In the genomic region with DNA sequence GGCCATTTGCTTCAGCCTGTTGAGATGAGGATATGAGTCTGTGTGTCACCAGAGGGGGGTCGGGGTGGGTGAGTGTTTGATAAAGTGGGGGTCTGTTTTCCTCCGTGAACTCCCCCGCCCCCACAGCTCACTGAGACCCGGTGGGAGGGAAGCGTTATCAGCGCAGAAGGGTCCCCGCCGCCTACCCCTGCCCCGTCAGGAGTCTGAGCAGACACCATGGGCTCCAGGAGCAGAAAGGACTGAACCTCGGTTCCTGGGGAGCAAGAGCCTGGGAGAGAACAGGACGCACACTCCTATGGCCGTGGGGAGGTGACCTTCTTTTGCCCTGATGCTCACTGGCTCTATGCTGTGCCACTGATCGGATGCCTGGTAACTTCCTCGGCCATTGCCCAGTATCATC, we compare ENCODE assay signal across 1 cellular context.
TF ChIP-seq lines count a peak whose summit lies in the region.

No MANE protein-coding gene starts in this region.

TF ChIP-seq in GM23338, 12 proteins besides CTCF, POLR2A, EP300 and RAD21 (continued from another document):
- TF ChIP-seq, protein P1, sequence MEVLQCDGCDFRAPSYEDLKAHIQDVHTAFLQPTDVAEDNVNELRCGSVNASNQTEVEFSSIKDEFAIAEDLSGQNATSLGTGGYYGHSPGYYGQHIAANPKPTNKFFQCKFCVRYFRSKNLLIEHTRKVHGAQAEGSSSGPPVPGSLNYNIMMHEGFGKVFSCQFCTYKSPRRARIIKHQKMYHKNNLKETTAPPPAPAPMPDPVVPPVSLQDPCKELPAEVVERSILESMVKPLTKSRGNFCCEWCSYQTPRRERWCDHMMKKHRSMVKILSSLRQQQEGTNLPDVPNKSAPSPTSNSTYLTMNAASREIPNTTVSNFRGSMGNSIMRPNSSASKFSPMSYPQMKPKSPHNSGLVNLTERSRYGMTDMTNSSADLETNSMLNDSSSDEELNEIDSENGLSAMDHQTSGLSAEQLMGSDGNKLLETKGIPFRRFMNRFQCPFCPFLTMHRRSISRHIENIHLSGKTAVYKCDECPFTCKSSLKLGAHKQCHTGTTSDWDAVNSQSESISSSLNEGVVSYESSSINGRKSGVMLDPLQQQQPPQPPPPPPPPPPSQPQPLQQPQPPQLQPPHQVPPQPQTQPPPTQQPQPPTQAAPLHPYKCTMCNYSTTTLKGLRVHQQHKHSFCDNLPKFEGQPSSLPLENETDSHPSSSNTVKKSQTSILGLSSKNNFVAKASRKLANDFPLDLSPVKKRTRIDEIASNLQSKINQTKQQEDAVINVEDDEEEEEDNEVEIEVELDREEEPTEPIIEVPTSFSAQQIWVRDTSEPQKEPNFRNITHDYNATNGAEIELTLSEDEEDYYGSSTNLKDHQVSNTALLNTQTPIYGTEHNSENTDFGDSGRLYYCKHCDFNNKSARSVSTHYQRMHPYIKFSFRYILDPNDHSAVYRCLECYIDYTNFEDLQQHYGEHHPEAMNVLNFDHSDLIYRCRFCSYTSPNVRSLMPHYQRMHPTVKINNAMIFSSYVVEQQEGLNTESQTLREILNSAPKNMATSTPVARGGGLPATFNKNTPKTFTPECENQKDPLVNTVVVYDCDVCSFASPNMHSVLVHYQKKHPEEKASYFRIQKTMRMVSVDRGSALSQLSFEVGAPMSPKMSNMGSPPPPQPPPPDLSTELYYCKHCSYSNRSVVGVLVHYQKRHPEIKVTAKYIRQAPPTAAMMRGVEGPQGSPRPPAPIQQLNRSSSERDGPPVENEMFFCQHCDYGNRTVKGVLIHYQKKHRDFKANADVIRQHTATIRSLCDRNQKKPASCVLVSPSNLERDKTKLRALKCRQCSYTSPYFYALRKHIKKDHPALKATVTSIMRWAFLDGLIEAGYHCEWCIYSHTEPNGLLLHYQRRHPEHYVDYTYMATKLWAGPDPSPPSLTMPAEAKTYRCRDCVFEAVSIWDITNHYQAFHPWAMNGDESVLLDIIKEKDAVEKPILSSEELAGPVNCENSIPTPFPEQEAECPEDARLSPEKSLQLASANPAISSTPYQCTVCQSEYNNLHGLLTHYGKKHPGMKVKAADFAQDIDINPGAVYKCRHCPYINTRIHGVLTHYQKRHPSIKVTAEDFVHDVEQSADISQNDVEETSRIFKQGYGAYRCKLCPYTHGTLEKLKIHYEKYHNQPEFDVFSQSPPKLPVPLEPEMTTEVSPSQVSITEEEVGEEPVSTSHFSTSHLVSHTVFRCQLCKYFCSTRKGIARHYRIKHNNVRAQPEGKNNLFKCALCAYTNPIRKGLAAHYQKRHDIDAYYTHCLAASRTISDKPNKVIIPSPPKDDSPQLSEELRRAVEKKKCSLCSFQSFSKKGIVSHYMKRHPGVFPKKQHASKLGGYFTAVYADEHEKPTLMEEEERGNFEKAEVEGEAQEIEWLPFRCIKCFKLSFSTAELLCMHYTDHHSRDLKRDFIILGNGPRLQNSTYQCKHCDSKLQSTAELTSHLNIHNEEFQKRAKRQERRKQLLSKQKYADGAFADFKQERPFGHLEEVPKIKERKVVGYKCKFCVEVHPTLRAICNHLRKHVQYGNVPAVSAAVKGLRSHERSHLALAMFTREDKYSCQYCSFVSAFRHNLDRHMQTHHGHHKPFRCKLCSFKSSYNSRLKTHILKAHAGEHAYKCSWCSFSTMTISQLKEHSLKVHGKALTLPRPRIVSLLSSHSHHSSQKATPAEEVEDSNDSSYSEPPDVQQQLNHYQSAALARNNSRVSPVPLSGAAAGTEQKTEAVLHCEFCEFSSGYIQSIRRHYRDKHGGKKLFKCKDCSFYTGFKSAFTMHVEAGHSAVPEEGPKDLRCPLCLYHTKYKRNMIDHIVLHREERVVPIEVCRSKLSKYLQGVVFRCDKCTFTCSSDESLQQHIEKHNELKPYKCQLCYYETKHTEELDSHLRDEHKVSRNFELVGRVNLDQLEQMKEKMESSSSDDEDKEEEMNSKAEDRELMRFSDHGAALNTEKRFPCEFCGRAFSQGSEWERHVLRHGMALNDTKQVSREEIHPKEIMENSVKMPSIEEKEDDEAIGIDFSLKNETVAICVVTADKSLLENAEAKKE (CRISPR knock-in tag; IDR thresholded peaks at IDR 0.05) = no peak
- TF ChIP-seq, protein P2, sequence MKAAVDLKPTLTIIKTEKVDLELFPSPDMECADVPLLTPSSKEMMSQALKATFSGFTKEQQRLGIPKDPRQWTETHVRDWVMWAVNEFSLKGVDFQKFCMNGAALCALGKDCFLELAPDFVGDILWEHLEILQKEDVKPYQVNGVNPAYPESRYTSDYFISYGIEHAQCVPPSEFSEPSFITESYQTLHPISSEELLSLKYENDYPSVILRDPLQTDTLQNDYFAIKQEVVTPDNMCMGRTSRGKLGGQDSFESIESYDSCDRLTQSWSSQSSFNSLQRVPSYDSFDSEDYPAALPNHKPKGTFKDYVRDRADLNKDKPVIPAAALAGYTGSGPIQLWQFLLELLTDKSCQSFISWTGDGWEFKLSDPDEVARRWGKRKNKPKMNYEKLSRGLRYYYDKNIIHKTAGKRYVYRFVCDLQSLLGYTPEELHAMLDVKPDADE (IDR thresholded peaks at IDR 0.05) = no peak
